ENCODE assay signal across 18 cellular contexts in the genomic region with DNA sequence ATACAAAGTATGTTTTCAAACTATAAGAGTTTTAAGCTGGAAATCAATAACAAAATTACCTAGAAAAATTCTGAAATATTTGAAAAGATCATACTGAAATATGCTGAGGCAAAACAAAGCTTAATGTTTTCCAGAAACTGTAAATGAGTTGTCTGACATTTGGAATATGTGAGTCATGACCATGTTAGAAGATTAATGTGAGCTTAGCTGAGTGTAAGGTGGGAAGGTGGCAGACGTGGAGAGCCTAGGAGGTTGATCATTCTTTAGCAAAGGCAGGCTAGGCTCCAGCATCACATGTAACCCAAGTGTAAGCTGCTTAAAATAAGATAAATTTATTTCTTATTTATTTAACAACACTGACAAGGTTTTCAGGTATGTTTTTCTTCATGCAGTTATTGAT.
DNase-seq lines count a peak whose midpoint lies in the region; ATAC-seq, FAIRE-seq and TF ChIP-seq lines count a peak whose summit lies in the region.
"Had no signal": no experiment of that assay in that cellular context is flagged by ENCODE, and none has a peak within 500 bp of the region (broad histone marks: within the 10 kb centered on the region; RNA-seq: fewer than 3 reads in every experiment).

No MANE protein-coding gene starts in this region.

- in situ Hi-C loops in ACHN (cut with HindIII; ENCODE audit: low pct_ligation_motif_present, low pct_unique_long_range_greater_than_20kb, low sequenced_read_pairs), result no loop called here

- no peak for ATAC-seq in heart left ventricle
- ATAC-seq: A549, GM12878 had no signal

- no peaks in the 10 kb centered on the region for H3K36me3 Mint-ChIP-seq in progenitor cell of endocrine pancreas (ENCODE audit: insufficient read depth)

- H3K36me3 ChIP-seq in effector memory CD4-positive, alpha-beta T cell (ENCODE audit: control insufficient read depth, insufficient read depth, low read length), result no peaks in the 10 kb centered on the region
- H3K36me3 ChIP-seq in heart left ventricle, result no peaks in the 10 kb centered on the region

- no peak overlapping the region for H3K27ac Mint-ChIP-seq in progenitor cell of endocrine pancreas

- TF ChIP-seq CTCF in epithelial cell of proximal tubule (conservative IDR thresholded peaks at IDR 0.05; ENCODE audit: low read depth, low read length) (no peak), progenitor cell of endocrine pancreas (IDR thresholded peaks at IDR 0.05; ENCODE audit: unreplicated experiment) (no peak), heart left ventricle (IDR thresholded peaks at IDR 0.05) (no peak)

- intact Hi-C loops in heart left ventricle (cut with DNase I), result no loop called here

- H3K4me1 Mint-ChIP-seq in progenitor cell of endocrine pancreas (ENCODE audit: low read depth), result no peaks in the 10 kb centered on the region

- peak; percentile 98 for FAIRE-seq in islet of Langerhans (lab: Jason Lieb, UNC)
- FAIRE-seq: A549, GM12878, HTR-8/SVneo had no signal

- no peaks in the 10 kb centered on the region for H3K4me1 ChIP-seq in effector memory CD4-positive, alpha-beta T cell (ENCODE audit: control insufficient read depth, insufficient read depth, low read length, poor library complexity, severe bottlenecking)
- H3K4me1 ChIP-seq in heart left ventricle, result no peaks in the 10 kb centered on the region
- H3K4me1 ChIP-seq: A549, Caco-2 had no signal

- DNase-seq in ACHN (peak; percentile 60), NCI-H82 (lab: John Stamatoyannopoulos, UW) (peak; percentile 82), epithelial cell of proximal tubule (ENCODE audit: low read depth) (peak; percentile 33), progenitor cell of endocrine pancreas (ENCODE audit: low spot score, unreplicated experiment) (no peak), NCI-H1436 (lab: John Stamatoyannopoulos, UW) (no peak), heart left ventricle (no peak)
- no peak for DNase-seq in effector memory CD4-positive, alpha-beta T cell
- DNase-seq: AML-193, Caco-2, DMS53, NCI-H1436 treated with DMSO at 0.1 percent for 48 hours, NCI-H2081, NCI-H524, OCI-M1 had no signal

- H3K4me3 ChIP-seq in epithelial cell of proximal tubule (ENCODE audit: low read depth, low read length) (no peak overlapping the region), heart left ventricle (no peak overlapping the region)
- H3K4me3 ChIP-seq in effector memory CD4-positive, alpha-beta T cell (ENCODE audit: insufficient read depth, low read depth, low read length, poor library complexity, severe bottlenecking), result no peak overlapping the region
- H3K4me3 ChIP-seq: A549, GM12878 had no signal

- H3K27me3 ChIP-seq in effector memory CD4-positive, alpha-beta T cell (replicated peaks; ENCODE audit: control insufficient read depth, insufficient read depth, low read length, poor library complexity, severe bottlenecking), result no peaks in the 10 kb centered on the region
- H3K27me3 ChIP-seq in heart left ventricle, result no peaks in the 10 kb centered on the region

- WGBS in heart left ventricle, 4 donors, result 14 to 42% (median 22%) methylated on average over 1 of the region's 1 CpG

- no peaks in the 10 kb centered on the region for H3K27me3 Mint-ChIP-seq in progenitor cell of endocrine pancreas

- no peak overlapping the region for H3K27ac ChIP-seq in effector memory CD4-positive, alpha-beta T cell (ENCODE audit: insufficient read depth, low read length, poor library complexity, severe bottlenecking)
- H3K27ac ChIP-seq in heart left ventricle, result no peak overlapping the region
- H3K27ac ChIP-seq: A549 had no signal

- TF ChIP-seq POLR2A in heart left ventricle (IDR thresholded peaks at IDR 0.05), result no peak

- no peaks in the 10 kb centered on the region for H3K9me3 ChIP-seq in effector memory CD4-positive, alpha-beta T cell (ENCODE audit: control insufficient read depth, low read length)
- peaks cover 0 to 23% (median 0%) of the 10 kb centered on the region in 12 donors for H3K9me3 ChIP-seq in heart left ventricle
- H3K9me3 ChIP-seq: A549, Caco-2 had no signal

- peaks cover 4% of the 10 kb centered on the region for H3K9me3 Mint-ChIP-seq in progenitor cell of endocrine pancreas (ENCODE audit: low read depth)

- H3K4me3 Mint-ChIP-seq in progenitor cell of endocrine pancreas (ENCODE audit: low read depth), result no peak overlapping the region

Comparison
In these comparisons a context has a peak if more than half of its experiments do, and no peak if none do; other contexts are left out.
1. DNase-seq: peak in ACHN (single experiment), NCI-H82 (single experiment) and epithelial cell of proximal tubule (single experiment); none in progenitor cell of endocrine pancreas (single experiment), effector memory CD4-positive, alpha-beta T cell (0 of 3), NCI-H1436 (single experiment) and heart left ventricle (0 of 5).